9 cellular contexts compared by ENCODE assay signal in genomic region chr22:50249382-50250248, GRCh38. TPM values are rescaled to one million over a fixed set of nuclear protein-coding genes. Genes with fewer than 3 reads are reported as not detected.
DNase-seq lines count a peak whose midpoint lies in the region; ATAC-seq and TF ChIP-seq lines count a peak whose summit lies in the region.
"Had no signal": no experiment of that assay in that cellular context is flagged by ENCODE, and none has a peak within 500 bp of the region (broad histone marks: within the 10 kb centered on the region; RNA-seq: fewer than 3 reads in every experiment).

No MANE protein-coding gene starts in this region.

- H3K9me3 Mint-ChIP-seq in CD8-positive, alpha-beta T cell, result no peaks in the 10 kb centered on the region
- no peaks in the 10 kb centered on the region for H3K9me3 Mint-ChIP-seq in mesothelial cell of epicardium

- DNase-seq in CD8-positive, alpha-beta T cell, result no peak
- DNase-seq in SJCRH30 (no peak), mesothelial cell of epicardium (ENCODE audit: low spot score in 2 of 2, unreplicated experiment in 2 of 2) (no peak), GM19238 (ENCODE audit: insufficient read length, low spot score) (no peak)
- DNase-seq: cerebellar nuclear complex, Right ventricle myocardium superior had no signal

- no peaks in the 10 kb centered on the region for H3K27me3 Mint-ChIP-seq in CD8-positive, alpha-beta T cell (ENCODE audit: low read depth)
- no peaks in the 10 kb centered on the region for H3K27me3 Mint-ChIP-seq in mesothelial cell of epicardium (ENCODE audit: low read depth)

- intact Hi-C loops in CD8-positive, alpha-beta T cell (cut with DNase I, micrococcal nuclease), result loop anchor here (1.0 to 10.0 kb wide), 6 partner anchors 12 to 443 kb away; partner anchors contain the start of genes SCO2 (in 2 of the 2), MAPK12 (in 1 of the 2) and SBF1 (in 1 of the 2)

- CTCF ChIA-PET in CD8-positive, alpha-beta T cell (lab: Charles Lee), result interaction anchor here (0.9 to 3.7 kb wide), 5 partner anchors 9 to 371 kb away, joined by 3 to 61 read pairs (median 12); partner anchors contain the start of genes DENND6B and SCO2

- H3K4me1 Mint-ChIP-seq in CD8-positive, alpha-beta T cell (ENCODE audit: low read depth), result peaks cover 28% of the 10 kb centered on the region
- H3K4me1 Mint-ChIP-seq in mesothelial cell of epicardium, result peaks cover 10% of the 10 kb centered on the region

- H3K27ac ChIP-seq in CD8-positive, alpha-beta T cell (ENCODE audit: low read depth, low read length), result no peak overlapping the region
- H3K27ac ChIP-seq in SJCRH30, result no peak overlapping the region
- H3K27ac ChIP-seq: parathyroid adenoma had no signal

- no peak for TF ChIP-seq CTCF in CD8-positive, alpha-beta T cell (IDR thresholded peaks at IDR 0.05)
- TF ChIP-seq CTCF in mesothelial cell of epicardium (IDR thresholded peaks at IDR 0.05; ENCODE audit: unreplicated experiment), result no peak

- H3K9me3 ChIP-seq in CD8-positive, alpha-beta T cell (ENCODE audit: low read length), result no peaks in the 10 kb centered on the region
- no peaks in the 10 kb centered on the region for H3K9me3 ChIP-seq in SJCRH30 (replicated peaks)

- no peaks in the 10 kb centered on the region for H3K27me3 ChIP-seq in CD8-positive, alpha-beta T cell (ENCODE audit: insufficient read depth, low read length)
- H3K27me3 ChIP-seq in SJCRH30, result no peaks in the 10 kb centered on the region

- peaks cover 18% of the 10 kb centered on the region for H3K36me3 ChIP-seq in CD8-positive, alpha-beta T cell (ENCODE audit: insufficient read depth, low read length)
- H3K36me3 ChIP-seq in SJCRH30, result peaks cover 10% of the 10 kb centered on the region

- peaks cover 42% of the 10 kb centered on the region for H3K4me1 ChIP-seq in CD8-positive, alpha-beta T cell (ENCODE audit: insufficient read depth, low read length)
- H3K4me1 ChIP-seq in SJCRH30, result peaks cover 11% of the 10 kb centered on the region; the same call in 1 of the 2 replicates

- peak overlapping the region; percentile 81 for H3K4me3 Mint-ChIP-seq in CD8-positive, alpha-beta T cell
- peak overlapping the region; percentile 71 for H3K4me3 Mint-ChIP-seq in mesothelial cell of epicardium

- H3K4me3 ChIP-seq in CD8-positive, alpha-beta T cell (ENCODE audit: low read depth, low read length), result peak overlapping the region; percentile 89
- peak overlapping the region; percentile 66 for H3K4me3 ChIP-seq in SJCRH30

- H3K36me3 Mint-ChIP-seq in CD8-positive, alpha-beta T cell, result peaks cover 20% of the 10 kb centered on the region
- H3K36me3 Mint-ChIP-seq in mesothelial cell of epicardium, result peaks cover 1% of the 10 kb centered on the region

- ATAC-seq in CD8-positive, alpha-beta T cell, result no peak
- no peak for ATAC-seq in HG03378 (IDR thresholded peaks at IDR 0.05; ENCODE audit: unreplicated experiment)
- ATAC-seq in GM19324 (IDR thresholded peaks at IDR 0.05; ENCODE audit: low FRiP score, unreplicated experiment), result no peak

- POLR2A ChIA-PET in CD8-positive, alpha-beta T cell (lab: Charles Lee), result interaction anchor here (1.6 to 2.5 kb wide), 4 partner anchors 8 to 371 kb away, joined by 3 to 12 read pairs (median 7); no protein-coding TSS in a partner anchor

- no peak overlapping the region for H3K27ac Mint-ChIP-seq in CD8-positive, alpha-beta T cell
- no peak overlapping the region for H3K27ac Mint-ChIP-seq in mesothelial cell of epicardium

RNA-seq across cellular contexts. Expression of gene HDAC10, which starts 1.4 kb away (rescaled TPM):
- 10 to 100 TPM; 81.8 to 82.6 TPM for total RNA-seq in CD8-positive, alpha-beta T cell
- 11.2 and 21.4 TPM in 2 replicates for total RNA-seq in SJCRH30 (2014; rRNA removed; shearing (Covaris generic))
- 77.6 to 81.3 TPM (median 79.5 TPM) in 3 replicates for total RNA-seq in mesothelial cell of epicardium

RNA-seq across cellular contexts. Expression of gene TUBGCP6, which starts 4.8 kb away (rescaled TPM):
- total RNA-seq in CD8-positive, alpha-beta T cell, result 100 to 1,000 TPM; 121 to 122 TPM
- total RNA-seq in SJCRH30 (2014; rRNA removed; shearing (Covaris generic)), result 27.8 and 40.2 TPM in 2 replicates
- 64.1 to 65.9 TPM (median 65.3 TPM) in 3 replicates for total RNA-seq in mesothelial cell of epicardium

RNA-seq across cellular contexts. Expression of gene MAPK12, which starts 11.9 kb away (rescaled TPM):
- total RNA-seq in CD8-positive, alpha-beta T cell, result 1 to 10 TPM; 1.1 to 1.5 TPM
- total RNA-seq in SJCRH30 (2014; rRNA removed; shearing (Covaris generic)), result 52.0 and 54.0 TPM in 2 replicates
- 55.6 to 63.3 TPM (median 57.2 TPM) in 3 replicates for total RNA-seq in mesothelial cell of epicardium

RNA-seq across cellular contexts. Expression of gene MAPK11, which starts 20.6 kb away (rescaled TPM):
- 1 to 10 TPM; 1.9 to 2.1 TPM for total RNA-seq in CD8-positive, alpha-beta T cell
- 3.2 and 4.2 TPM in 2 replicates for total RNA-seq in SJCRH30 (2014; rRNA removed; shearing (Covaris generic))
- 5.9 to 8.4 TPM (median 8.3 TPM) in 3 replicates for total RNA-seq in mesothelial cell of epicardium

RNA-seq across cellular contexts. Expression of gene SELENOO, which starts 48.8 kb away (rescaled TPM):
- 10 to 100 TPM; 32.7 to 34.6 TPM for total RNA-seq in CD8-positive, alpha-beta T cell
- 15.4 and 16.4 TPM in 2 replicates for total RNA-seq in SJCRH30 (2014; rRNA removed; shearing (Covaris generic))
- 25.5 to 28.3 TPM (median 26.9 TPM) in 3 replicates for total RNA-seq in mesothelial cell of epicardium

Comparison
In these comparisons a context has a peak if more than half of its experiments do, and no peak if none do; other contexts are left out.
1. RNA of gene MAPK12, which starts 11.9 kb away (total RNA-seq): 55.6 to 63.3 TPM in mesothelial cell of epicardium and 52.0 to 54.0 TPM in SJCRH30; 1.1 to 1.5 TPM in CD8-positive, alpha-beta T cell; every median in the first group is over 10 times any median in the second.